19 cellular contexts compared by ENCODE assay signal in genomic region chr6:16244446-16244845, GRCh38. TPM values are rescaled to one million over a fixed set of nuclear protein-coding genes. Genes with fewer than 3 reads are reported as not detected.
A peak's percentile ranks its signal among the peaks of the same experiment; 100 is the strongest.
DNase-seq lines count a peak whose midpoint lies in the region; ATAC-seq and TF ChIP-seq lines count a peak whose summit lies in the region.
"Had no signal": no experiment of that assay in that cellular context is flagged by ENCODE, and none has a peak within 500 bp of the region (broad histone marks: within the 10 kb centered on the region; RNA-seq: fewer than 3 reads in every experiment).

No MANE protein-coding gene starts in this region.

- peaks cover 12% of the 10 kb centered on the region for H3K36me3 ChIP-seq in left ventricle myocardium inferior
- H3K36me3 ChIP-seq in trophoblast cell (ENCODE audit: control insufficient read depth in 1 of 2, insufficient read depth in 2 of 2, low read length in 2 of 2) = peaks cover 4% of the 10 kb centered on the region in 2 experiments
- no peaks in the 10 kb centered on the region for H3K36me3 ChIP-seq in aorta (ENCODE audit: control insufficient read depth in 1 of 2, insufficient read depth in 2 of 2, low read length in 1 of 2)
- no peaks in the 10 kb centered on the region for H3K36me3 ChIP-seq in adrenal gland (replicated peaks in 1 of 2)
- H3K36me3 ChIP-seq: thyroid gland had no signal

- no peak overlapping the region for H3K18ac ChIP-seq in trophoblast cell (ENCODE audit: low read length)

- DNase-seq in DMS 273 (lab: John Stamatoyannopoulos, UW; ENCODE audit: unreplicated experiment) (peak; percentile 17), DMS 273 treated with DMSO at 0.1 percent for 48 hours (lab: John Stamatoyannopoulos, UW) (no peak), left ventricle myocardium inferior (peak; percentile 45), trophoblast cell (no peak), aorta (no peak), adrenal gland (no peak)
- DNase-seq in activated naive CD8-positive, alpha-beta T cell treated with anti-CD3 and anti-CD28 coated beads for 36 hours = no peak
- DNase-seq: activated CD4-positive, alpha-beta T cell treated with anti-CD3 and anti-CD28 coated beads for 4 hours; activated naive CD8-positive, alpha-beta T cell treated with anti-CD3 and anti-CD28 coated beads, Interleukin-2, amount 50 U/mL, for 24 hours; Caco-2; endodermal cell; GOT3; natural killer cell; SHP77 treated with DMSO at 0.1 percent for 48 hours; T-cell had no signal

- peaks cover 5% of the 10 kb centered on the region for H3K27me3 Mint-ChIP-seq in activated naive CD8-positive, alpha-beta T cell treated with anti-CD3 and anti-CD28 coated beads for 36 hours

- TF ChIP-seq POLR2A in adrenal gland (IDR thresholded peaks at IDR 0.05) = no peak

- peak overlapping the region; percentile 40 for H4K91ac ChIP-seq in trophoblast cell (ENCODE audit: low read depth, low read length)

- peaks cover under 1% of the 10 kb centered on the region for H3K4me1 Mint-ChIP-seq in activated naive CD8-positive, alpha-beta T cell treated with anti-CD3 and anti-CD28 coated beads for 36 hours
- H3K4me1 Mint-ChIP-seq: activated naive CD8-positive, alpha-beta T cell treated with anti-CD3 and anti-CD28 coated beads, Interleukin-2, amount 50 U/mL, for 24 hours had no signal

- H2BK12ac ChIP-seq in trophoblast cell (ENCODE audit: low read length) = no peak overlapping the region

- peaks cover 5% of the 10 kb centered on the region for H3K36me3 Mint-ChIP-seq in activated naive CD8-positive, alpha-beta T cell treated with anti-CD3 and anti-CD28 coated beads for 36 hours
- H3K36me3 Mint-ChIP-seq: natural killer cell, T-cell had no signal

- H3K27ac Mint-ChIP-seq in activated naive CD8-positive, alpha-beta T cell treated with anti-CD3 and anti-CD28 coated beads for 36 hours = no peak overlapping the region
- H3K27ac Mint-ChIP-seq: activated naive CD8-positive, alpha-beta T cell treated with anti-CD3 and anti-CD28 coated beads, Interleukin-2, amount 50 U/mL, for 24 hours; B cell; endodermal cell; natural killer cell; T-cell had no signal

- H3K27me3 ChIP-seq in left ventricle myocardium inferior (ENCODE audit: low read depth) = no peaks in the 10 kb centered on the region
- no peaks in the 10 kb centered on the region for H3K27me3 ChIP-seq in trophoblast cell (ENCODE audit: insufficient read depth, low read length)
- no peaks in the 10 kb centered on the region for H3K27me3 ChIP-seq in aorta (ENCODE audit: control insufficient read depth in 1 of 2, insufficient read depth in 2 of 2, low read length in 1 of 2)
- H3K27me3 ChIP-seq in adrenal gland = no peaks in the 10 kb centered on the region
- H3K27me3 ChIP-seq: thyroid gland had no signal

- H3K4me2 ChIP-seq in trophoblast cell (ENCODE audit: low read length) = no peak overlapping the region

- ATAC-seq in aorta (ENCODE audit: low FRiP score) = peak; percentile 23
- no peak for ATAC-seq in HG02884 (IDR thresholded peaks at IDR 0.05; ENCODE audit: unreplicated experiment)
- ATAC-seq: activated naive CD8-positive, alpha-beta T cell treated with anti-CD3 and anti-CD28 coated beads, Interleukin-2, amount 50 U/mL, for 24 hours; natural killer cell; T-cell had no signal

- H4K8ac ChIP-seq in trophoblast cell (ENCODE audit: low read depth, low read length) = no peak overlapping the region

- H3K79me1 ChIP-seq in trophoblast cell (ENCODE audit: low read length) = peaks cover 6% of the 10 kb centered on the region

- intact Hi-C loops in left ventricle myocardium inferior (cut with micrococcal nuclease) = no loop called here
- intact Hi-C loops in aorta (cut with DNase I) = loop anchor here (5.0 to 10.0 kb wide), 2 partner anchors 33 to 70 kb away; no protein-coding TSS in a partner anchor
- intact Hi-C loops in adrenal gland (cut with DNase I) = loop anchor here in 1 of 2 donors (10.0 kb wide), 1 partner anchor 160 kb away; no protein-coding TSS in a partner anchor

- H4K12ac ChIP-seq in trophoblast cell (ENCODE audit: low read depth, low read length) = no peak overlapping the region

- peaks cover 2% of the 10 kb centered on the region for H3K79me2 ChIP-seq in trophoblast cell (ENCODE audit: control insufficient read depth, insufficient read depth, low read length, poor library complexity)

- WGBS in trophoblast cell (ENCODE audit: extremely low coverage, insufficient coverage, insufficient read length) = no CpG with 5 or more reads among the region's 5 CpGs
- 24 to 27% methylated on average over 5 of the region's 5 CpGs for WGBS in aorta, 2 donors
- WGBS in adrenal gland, 4 donors = 82 to 97% (median 85%) methylated on average over 4 to 5 of the region's 5 CpGs

- H2AK5ac ChIP-seq in trophoblast cell (ENCODE audit: low read length) = no peak overlapping the region

- H3K4me3 Mint-ChIP-seq in activated naive CD8-positive, alpha-beta T cell treated with anti-CD3 and anti-CD28 coated beads for 36 hours = no peak overlapping the region
- H3K4me3 Mint-ChIP-seq: activated naive CD8-positive, alpha-beta T cell treated with anti-CD3 and anti-CD28 coated beads, Interleukin-2, amount 50 U/mL, for 24 hours; B cell; endodermal cell; natural killer cell; T-cell had no signal

- H2AFZ ChIP-seq in trophoblast cell (ENCODE audit: insufficient read depth, low read length, poor library complexity) = no peak overlapping the region

- no peak overlapping the region for H3K9ac ChIP-seq in trophoblast cell (ENCODE audit: low read length)

- H3K9me3 Mint-ChIP-seq in activated naive CD8-positive, alpha-beta T cell treated with anti-CD3 and anti-CD28 coated beads for 36 hours = no peaks in the 10 kb centered on the region
- H3K9me3 Mint-ChIP-seq: activated naive CD8-positive, alpha-beta T cell treated with anti-CD3 and anti-CD28 coated beads, Interleukin-2, amount 50 U/mL, for 24 hours; endodermal cell; natural killer cell; T-cell had no signal

- H2BK120ac ChIP-seq in trophoblast cell (ENCODE audit: insufficient read depth, low read length, poor library complexity) = no peak overlapping the region

- H3K4ac ChIP-seq in trophoblast cell (ENCODE audit: low read depth, low read length) = no peak overlapping the region

- no peak overlapping the region for H2BK5ac ChIP-seq in trophoblast cell (ENCODE audit: low read depth, low read length, poor library complexity)

- H3K9me3 ChIP-seq in left ventricle myocardium inferior (replicated peaks) (no peaks in the 10 kb centered on the region), trophoblast cell (ENCODE audit: insufficient read depth, low read depth, low read length) (no peaks in the 10 kb centered on the region), aorta (ENCODE audit: control insufficient read depth, low read length) (no peaks in the 10 kb centered on the region), adrenal gland (replicated peaks in 1 of 3) (no peaks in the 10 kb centered on the region)
- H3K9me3 ChIP-seq: Caco-2, thyroid gland had no signal

- no peak overlapping the region for H3K14ac ChIP-seq in trophoblast cell (ENCODE audit: low read length)

- no peak overlapping the region for H3K23ac ChIP-seq in trophoblast cell (ENCODE audit: low read length)

- H3K27ac ChIP-seq in left ventricle myocardium inferior (replicated peaks) = peak overlapping the region; percentile 92
- no peak overlapping the region for H3K27ac ChIP-seq in trophoblast cell (ENCODE audit: low read depth, low read length)
- H3K27ac ChIP-seq in aorta (ENCODE audit: low read depth in 1 of 2, low read length in 2 of 2) = peak overlapping the region; percentile 30 to 66
- no peak overlapping the region for H3K27ac ChIP-seq in adrenal gland
- H3K27ac ChIP-seq: 22Rv1 had no signal

- H3K4me1 ChIP-seq in left ventricle myocardium inferior (peaks cover 88% of the 10 kb centered on the region), trophoblast cell (ENCODE audit: control insufficient read depth in 1 of 2, insufficient read depth in 2 of 2, low read length in 2 of 2) (peaks cover 7 to 9% of the 10 kb centered on the region in 2 experiments), aorta (ENCODE audit: control insufficient read depth in 1 of 2, insufficient read depth in 2 of 2, low read length in 2 of 2) (peaks cover 4 to 9% of the 10 kb centered on the region in 2 donors), adrenal gland (replicated peaks in 1 of 2) (peaks cover 5 to 13% of the 10 kb centered on the region in 2 donors)
- H3K4me1 ChIP-seq: Caco-2 had no signal

- H3K4me3 ChIP-seq in left ventricle myocardium inferior = peak overlapping the region; percentile 22
- no peak overlapping the region for H3K4me3 ChIP-seq in trophoblast cell (ENCODE audit: low read depth, low read length)
- no peak overlapping the region for H3K4me3 ChIP-seq in aorta (ENCODE audit: low read length in 2 of 2)
- H3K4me3 ChIP-seq in adrenal gland = no peak overlapping the region
- H3K4me3 ChIP-seq: thyroid gland had no signal

- TF ChIP-seq CTCF in left ventricle myocardium inferior (IDR thresholded peaks at IDR 0.05; ENCODE audit: borderline replicate concordance) (no peak), adrenal gland (IDR thresholded peaks at IDR 0.05) (no peak)

RNA-seq across cellular contexts. Expression of gene GMPR, which starts 6.1 kb away (rescaled TPM):
- 126 TPM for total RNA-seq in left ventricle myocardium inferior
- 17.5 and 17.8 TPM in 2 replicates for polyA plus RNA-seq in trophoblast cell (2013)
- total RNA-seq in aorta = 10 to 100 TPM; 17.3 to 23.8 TPM
- 10 to 100 TPM; 33.3 to 34.5 TPM for polyA plus RNA-seq in aorta
- 10 to 100 TPM; 18.5 to 47.6 (median 26.3) TPM for total RNA-seq in adrenal gland
- polyA plus RNA-seq in adrenal gland = 10 to 100 TPM; 17.0 to 49.1 (median 31.8) TPM
- 1 to 10 TPM; 2.6 to 3.3 TPM for total RNA-seq in activated naive CD8-positive, alpha-beta T cell treated with anti-CD3 and anti-CD28 coated beads for 36 hours
- total RNA-seq: B cell had no signal

Comparison
In these comparisons a context has a peak if more than half of its experiments do, and no peak if none do; other contexts are left out.
1. DNase-seq: peak in DMS 273 (single experiment) and left ventricle myocardium inferior (single experiment); none in DMS 273 treated with DMSO at 0.1 percent for 48 hours (single experiment), trophoblast cell (0 of 2), aorta (0 of 2), adrenal gland (0 of 7) and activated naive CD8-positive, alpha-beta T cell treated with anti-CD3 and anti-CD28 coated beads for 36 hours (single experiment).
2. H3K27ac ChIP-seq: peak in left ventricle myocardium inferior (single experiment) and aorta (2 of 2); none in trophoblast cell (single experiment) and adrenal gland (0 of 5).
3. RNA of gene GMPR, which starts 6.1 kb away (total RNA-seq): 126 TPM in left ventricle myocardium inferior (single experiment), 18.5 to 47.6 TPM in adrenal gland and 17.3 to 23.8 TPM in aorta; 2.6 to 3.3 TPM in activated naive CD8-positive, alpha-beta T cell treated with anti-CD3 and anti-CD28 coated beads for 36 hours; every median in the first group is over 4 times any median in the second.